12 cellular contexts compared by ENCODE assay signal in genomic region chr1:117572546-117572945, GRCh38. TPM values are rescaled to one million over a fixed set of nuclear protein-coding genes. Genes with fewer than 3 reads are reported as not detected.
A peak's percentile ranks its signal among the peaks of the same experiment; 100 is the strongest.
DNase-seq lines count a peak whose midpoint lies in the region; ATAC-seq, FAIRE-seq and TF ChIP-seq lines count a peak whose summit lies in the region.
"Had no signal": no experiment of that assay in that cellular context is flagged by ENCODE, and none has a peak within 500 bp of the region (broad histone marks: within the 10 kb centered on the region; RNA-seq: fewer than 3 reads in every experiment).

No MANE protein-coding gene starts in this region.

- TF ChIP-seq RAD21 in H1 (IDR thresholded peaks at IDR 0.05 in 1 of 2, conservative IDR thresholded peaks at IDR 0.05 in 1 of 2; ENCODE audit: low read depth in 2 of 2, low read length in 2 of 2) = no peak

- H3K18ac ChIP-seq in H1 (ENCODE audit: extremely low read depth, low read length) = no peak overlapping the region

- FAIRE-seq in H1 (lab: Jason Lieb, UNC) = no peak
- FAIRE-seq: D721Med had no signal

- peak overlapping the region; percentile 32 for H3K4ac ChIP-seq in H1 (replicated peaks; ENCODE audit: insufficient read length, low read depth, low read length)

- H3K27ac ChIP-seq in H1 (ENCODE audit: low read depth, low read length) (no peak overlapping the region), PC-3 (ENCODE audit: low read length) (no peak overlapping the region), right atrium auricular region (no peak overlapping the region), RWPE1 (no peak overlapping the region)

- no peaks in the 10 kb centered on the region for H3K79me1 ChIP-seq in H1 (ENCODE audit: low read depth, low read length)

- H4K20me1 ChIP-seq in H1 (replicated peaks in 1 of 2; ENCODE audit: control insufficient read depth in 1 of 2, insufficient read depth in 2 of 2, low read length in 2 of 2) (no peaks in the 10 kb centered on the region), PC-3 (ENCODE audit: low read length) (no peaks in the 10 kb centered on the region)

- H3K79me2 ChIP-seq in H1 (ENCODE audit: control insufficient read depth in 1 of 2, insufficient read depth in 2 of 2, low read length in 2 of 2) (no peaks in the 10 kb centered on the region), PC-3 (ENCODE audit: low read length) (no peaks in the 10 kb centered on the region)

- 0 out of 2 replicates have a peak overlapping the region, but pooled peaks have one; percentile 81 for H2BK15ac ChIP-seq in H1 (ENCODE audit: low read length)

- no peak overlapping the region for H2BK20ac ChIP-seq in H1 (ENCODE audit: low read length)

- H2AK5ac ChIP-seq in H1 (ENCODE audit: low read depth, low read length) = no peak overlapping the region

- H3K27me3 ChIP-seq in H1 (replicated peaks in 1 of 4; ENCODE audit: control insufficient read depth in 3 of 4, extremely low read depth in 1 of 4, insufficient read depth in 3 of 4, low read length in 3 of 4) (no peaks in the 10 kb centered on the region; a peak in 2 of 7 replicates), PC-3 (ENCODE audit: low read length) (no peaks in the 10 kb centered on the region), right atrium auricular region (no peaks in the 10 kb centered on the region)

- H2BK5ac ChIP-seq in H1 (ENCODE audit: low read depth, low read length) = no peak overlapping the region

- CTCF ChIA-PET in H1 (lab: Charles Lee; ENCODE audit: partially characterized antibody) (interaction anchor here (1.0 to 5.0 kb wide), 2 partner anchors 37 to 182 kb away, joined by 3 to 25 read pairs; no protein-coding TSS in a partner anchor), PC-3 (lab: Charles Lee) (no interaction called here), RWPE1 (lab: Yijun Ruan, JAX) (no interaction called here)

- no peak overlapping the region for H3K14ac ChIP-seq in H1 (ENCODE audit: insufficient read length)

- no peak overlapping the region for H4K8ac ChIP-seq in H1 (ENCODE audit: extremely low read depth, insufficient read depth, low read length)

- H3K4me2 ChIP-seq in H1 (ENCODE audit: insufficient read depth in 1 of 2, low read depth in 2 of 2, low read length in 2 of 2) (no peak overlapping the region), PC-3 (ENCODE audit: low read length) (no peak overlapping the region)

- no peak overlapping the region for H2BK12ac ChIP-seq in H1 (ENCODE audit: low read depth, low read length)

- H3K23me2 ChIP-seq in H1 (ENCODE audit: low read depth, low read length) = no peaks in the 10 kb centered on the region

- H2BK120ac ChIP-seq in H1 (replicated peaks; ENCODE audit: low read depth, low read length) = no peak overlapping the region

- no peak for TF ChIP-seq EP300 in H1 (IDR thresholded peaks at IDR 0.05; ENCODE audit: borderline replicate concordance in 1 of 2, low read depth in 2 of 2, low read length in 2 of 2)

- H3K36me3 ChIP-seq in H1 (ENCODE audit: control insufficient read depth in 2 of 4, insufficient read depth in 4 of 4, low read length in 3 of 4) (no peaks in the 10 kb centered on the region), PC-3 (ENCODE audit: low read depth, low read length) (no peaks in the 10 kb centered on the region), right atrium auricular region (no peaks in the 10 kb centered on the region)

- H3K9me3 ChIP-seq in H1 (ENCODE audit: insufficient read depth in 2 of 2, low read depth in 1 of 2, low read length in 1 of 2) = no peaks in the 10 kb centered on the region
- no peaks in the 10 kb centered on the region for H3K9me3 ChIP-seq in PC-3 (ENCODE audit: low read length)
- H3K9me3 ChIP-seq in right atrium auricular region = no peaks in the 10 kb centered on the region

- TF ChIP-seq POLR2A in H1 (IDR thresholded peaks at IDR 0.05; ENCODE audit: control extremely low read depth in 1 of 2, low read depth in 2 of 2, low read length in 2 of 2) = no peak

- intact Hi-C loops in PC-3 (cut with micrococcal nuclease) = no loop called here

- POLR2A ChIA-PET in H1 (lab: Charles Lee; ENCODE audit: partially characterized antibody) (no interaction called here), PC-3 (lab: Charles Lee; ENCODE audit: unreplicated experiment) (no interaction called here), RWPE1 (lab: Yijun Ruan, JAX; ENCODE audit: low non-redundant PET) (no interaction called here)

- no peak overlapping the region for H3K56ac ChIP-seq in H1 (replicated peaks; ENCODE audit: insufficient read length, low read depth, low read length)

- H3K4me1 ChIP-seq in H1 (replicated peaks in 1 of 4; ENCODE audit: control insufficient read depth in 3 of 4, insufficient read depth in 4 of 4, low read length in 3 of 4) (peaks cover 0 to 9% (median 1%) of the 10 kb centered on the region in 4 experiments; a peak in 2 of 7 replicates), PC-3 (ENCODE audit: insufficient read depth, low read length) (peaks cover 22% of the 10 kb centered on the region), right atrium auricular region (no peaks in the 10 kb centered on the region)

- H3F3A ChIP-seq in PC-3 (ENCODE audit: low read length, unreplicated experiment) = no peaks in the 10 kb centered on the region

- no peak overlapping the region for H4K5ac ChIP-seq in H1 (ENCODE audit: insufficient read length, low read depth, low read length)

- BruUV-seq in PC-3 (replicated peaks; lab: Mats Ljungman, UMichigan) = no TSS peak

- H2AFZ ChIP-seq in H1 (ENCODE audit: low read length) (no peak overlapping the region), PC-3 (ENCODE audit: low read length) (no peak overlapping the region)

- DNase-seq in CD1c-positive myeloid dendritic cell (ENCODE audit: extremely low spot score) = peak; percentile 32
- peak; percentile 5 for DNase-seq in T-helper 9 cell
- DNase-seq in H1 (ENCODE audit: low read depth in 1 of 2, low spot score in 2 of 2) = no peak
- no peak for DNase-seq in PC-3
- DNase-seq in right atrium auricular region (ENCODE audit: low spot score) = no peak
- DNase-seq in RWPE1 (ENCODE audit: low spot score) = no peak
- DNase-seq: mesendoderm, NCI-H146 had no signal

- ATAC-seq in GM19467 (IDR thresholded peaks at IDR 0.05; ENCODE audit: unreplicated experiment) (peak; percentile 64), PC-3 (no peak), HG02840 (IDR thresholded peaks at IDR 0.05; ENCODE audit: low FRiP score, unreplicated experiment) (no peak)

- H3K4me3 ChIP-seq in H1 (ENCODE audit: extremely low read depth in 1 of 4, insufficient read depth in 2 of 4, low read depth in 3 of 4, low read length in 4 of 4) = no peak overlapping the region
- H3K4me3 ChIP-seq in PC-3 (ENCODE audit: low read length) = no peak overlapping the region
- no peak overlapping the region for H3K4me3 ChIP-seq in right atrium auricular region
- H3K4me3 ChIP-seq: skin epidermis had no signal

- no peak overlapping the region for H3K23ac ChIP-seq in H1 (ENCODE audit: insufficient read length)

- no peak overlapping the region for H4K91ac ChIP-seq in H1 (replicated peaks; ENCODE audit: insufficient read length, low read length)

- no peaks in the 10 kb centered on the region for H3K9me2 ChIP-seq in PC-3 (replicated peaks; ENCODE audit: low read length)

- TF ChIP-seq CTCF in H1 (IDR thresholded peaks at IDR 0.05; ENCODE audit: control extremely low read depth in 1 of 3, insufficient read depth in 1 of 3, low read depth in 1 of 3, low read length in 3 of 3) (no peak), PC-3 (conservative IDR thresholded peaks at IDR 0.05; ENCODE audit: low read depth, low read length) (no peak), right atrium auricular region (IDR thresholded peaks at IDR 0.05) (no peak), RWPE1 (conservative IDR thresholded peaks at IDR 0.05; ENCODE audit: low read depth) (no peak)

- H3K9ac ChIP-seq in H1 (replicated peaks in 1 of 4; ENCODE audit: extremely low read depth in 1 of 4, low read depth in 3 of 4, low read length in 3 of 4) (no peak overlapping the region), PC-3 (ENCODE audit: low read length) (no peak overlapping the region)

- WGBS in H1 (ENCODE audit: extremely low coverage in 1 of 2, insufficient coverage in 1 of 2, insufficient read length in 1 of 2, insufficient replicate concordance in 2 of 2, low coverage in 1 of 2, low lambda C conversion rate in 2 of 2, missing lambda C conversion rate in 1 of 2), 2 experiments = 80% methylated on average over 4 of the region's 4 CpGs; no CpG with 5 or more reads in 1 of the 2 experiments

TF ChIP-seq in H1, 55 proteins besides CTCF, POLR2A, EP300 and RAD21:
- TF ChIP-seq CTBP2 (IDR thresholded peaks at IDR 0.05; ENCODE audit: borderline replicate concordance, insufficient read depth, insufficient read length, low read length) (no peak), CREB1 (IDR thresholded peaks at IDR 0.05) (no peak), CHD1 (IDR thresholded peaks at IDR 0.05; ENCODE audit: low read depth, low read length) (no peak), BCL11A (IDR thresholded peaks at IDR 0.05; ENCODE audit: low read depth in 2 of 2, low read length in 2 of 2) (no peak), TAF1 (IDR thresholded peaks at IDR 0.05; ENCODE audit: low read depth, low read length) (no peak), EGR1 (IDR thresholded peaks at IDR 0.05; ENCODE audit: borderline replicate concordance, low read depth, low read length) (no peak), POU5F1 (IDR thresholded peaks at IDR 0.05; ENCODE audit: low read depth, low read length) (no peak), GTF2F1 (IDR thresholded peaks at IDR 0.05; ENCODE audit: borderline replicate concordance, low read depth, low read length) (no peak)
TF ChIP-seq in H1: peak in this region for 0.

RNA-seq across cellular contexts. Expression of gene TENT5C, which starts 33.3 kb away (rescaled TPM):
- total RNA-seq in H1 (2021; fragmentation: NEBNext Ultra II Directional; extraction: Animal tissue kit (Norgen Biotek cat#: 25700)) = 0.75 and 0.99 TPM in 2 replicates
- polyA plus RNA-seq in H1 (2011; rRNA removed) = 0.38 TPM in 2 replicates
- 0.37 TPM for polyA plus RNA-seq in H1 (2011; cell fraction: cytosol; rRNA removed)
- 0.19 TPM for polyA plus RNA-seq in H1 (2011; cell fraction: nucleus; rRNA removed)
- 0.36 to 0.50 TPM (median 0.44 TPM) in 4 replicates for polyA plus RNA-seq in H1 (2012, experiment 1 of 2)
- polyA plus RNA-seq in H1 (2012, experiment 2 of 2) = 0.08 TPM
- 0.24 TPM for polyA plus RNA-seq in H1 (2013, experiment 1 of 2)
- polyA plus RNA-seq in H1 (2013, experiment 2 of 2) = 0.22 TPM
- 1.6 and 2.4 TPM in 2 replicates for polyA minus RNA-seq in H1 (2011; rRNA and poly(A)+ RNA removed)
- polyA minus RNA-seq in H1 (2011; cell fraction: cytosol; rRNA and poly(A)+ RNA removed) = 0.95 TPM
- polyA minus RNA-seq in H1 (2011; cell fraction: nucleus; rRNA and poly(A)+ RNA removed) = 1.1 TPM
- 2.2 and 2.4 TPM in 2 replicates for total RNA-seq in PC-3 (2014; rRNA removed)
- total RNA-seq in right atrium auricular region = 10 to 100 TPM; 17.0 to 20.1 TPM

Comparison
In these comparisons a context has a peak if more than half of its experiments do, and no peak if none do; other contexts are left out.
1. DNase-seq: peak in CD1c-positive myeloid dendritic cell (single experiment) and T-helper 9 cell (single experiment); none in H1 (0 of 2), PC-3 (single experiment), right atrium auricular region (single experiment) and RWPE1 (single experiment).